Comparison of ENCODE assay signal across 2 cellular contexts in the genomic region with DNA sequence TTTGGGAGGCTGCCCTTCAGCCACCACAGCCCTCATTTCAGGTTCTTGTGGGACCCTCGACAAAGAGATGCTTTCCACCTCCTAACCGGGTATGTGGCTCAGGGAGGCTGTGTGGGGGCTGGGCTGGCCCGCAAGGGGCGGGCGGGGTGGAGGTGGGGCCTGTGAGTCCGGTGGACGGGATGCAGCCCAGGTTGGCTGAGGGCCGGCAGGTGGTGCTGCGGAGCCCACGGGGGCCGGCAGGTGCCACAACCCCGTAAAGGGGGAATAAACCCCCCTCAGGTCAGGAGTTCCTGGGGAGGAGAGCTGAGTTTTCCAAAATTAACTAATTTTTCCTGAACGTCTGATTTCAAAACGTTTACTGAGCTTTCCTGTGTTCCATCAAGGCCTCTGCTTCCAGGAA.
TF ChIP-seq lines count a peak whose summit lies in the region.

No MANE protein-coding gene starts in this region.

TF ChIP-seq in HEK293T, 16 proteins besides CTCF, POLR2A, EP300 and RAD21:
- no peak for TF ChIP-seq TARDBP (IDR thresholded peaks at IDR 0.05)
- no peak for TF ChIP-seq ELF4 (IDR thresholded peaks at IDR 0.05)
- no peak for TF ChIP-seq BHLHE40 (IDR thresholded peaks at IDR 0.05; ENCODE audit: borderline replicate concordance)
- TF ChIP-seq LEF1 (IDR thresholded peaks at IDR 0.05; ENCODE audit: borderline replicate concordance): no peak
- no peak for TF ChIP-seq ARNT (IDR thresholded peaks at IDR 0.05)
- TF ChIP-seq FOXA1 (IDR thresholded peaks at IDR 0.05): no peak
- no peak for TF ChIP-seq FOXM1 (IDR thresholded peaks at IDR 0.05; ENCODE audit: borderline replicate concordance)
- TF ChIP-seq FOXK2 (IDR thresholded peaks at IDR 0.05): no peak
- TF ChIP-seq ZNF384 (IDR thresholded peaks at IDR 0.05): no peak
- TF ChIP-seq L3MBTL2 (conservative IDR thresholded peaks at IDR 0.05): no peak
- TF ChIP-seq SP1 (IDR thresholded peaks at IDR 0.05): no peak
- TF ChIP-seq, protein P1, sequence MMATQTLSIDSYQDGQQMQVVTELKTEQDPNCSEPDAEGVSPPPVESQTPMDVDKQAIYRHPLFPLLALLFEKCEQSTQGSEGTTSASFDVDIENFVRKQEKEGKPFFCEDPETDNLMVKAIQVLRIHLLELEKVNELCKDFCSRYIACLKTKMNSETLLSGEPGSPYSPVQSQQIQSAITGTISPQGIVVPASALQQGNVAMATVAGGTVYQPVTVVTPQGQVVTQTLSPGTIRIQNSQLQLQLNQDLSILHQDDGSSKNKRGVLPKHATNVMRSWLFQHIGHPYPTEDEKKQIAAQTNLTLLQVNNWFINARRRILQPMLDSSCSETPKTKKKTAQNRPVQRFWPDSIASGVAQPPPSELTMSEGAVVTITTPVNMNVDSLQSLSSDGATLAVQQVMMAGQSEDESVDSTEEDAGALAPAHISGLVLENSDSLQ (IDR thresholded peaks at IDR 0.05): no peak
- TF ChIP-seq HDGF (IDR thresholded peaks at IDR 0.05; ENCODE audit: borderline replicate concordance): no peak
- no peak for TF ChIP-seq SUZ12 (IDR thresholded peaks at IDR 0.05)
- TF ChIP-seq NFRKB (IDR thresholded peaks at IDR 0.05): no peak
- TF ChIP-seq CTBP1 (IDR thresholded peaks at IDR 0.05; ENCODE audit: borderline replicate concordance): no peak
TF ChIP-seq in HEK293T: peak in this region for 0.

TF ChIP-seq in GM12878, 131 proteins besides CTCF, POLR2A, EP300 and RAD21:
- no peak for TF ChIP-seq SUPT20H (IDR thresholded peaks at IDR 0.05; ENCODE audit: borderline replicate concordance, control insufficient read depth, low read depth, low read length)
- peak; percentile 13; the same call in 1 of the 2 replicates for TF ChIP-seq SMC3 (IDR thresholded peaks at IDR 0.05; ENCODE audit: borderline replicate concordance, low read length)
